1 cellular context compared by ENCODE assay signal in genomic region chr3:147361671-147362420, GRCh38.
TF ChIP-seq lines count a peak whose summit lies in the region.

No MANE protein-coding gene starts in this region.

TF ChIP-seq in H1, 55 proteins besides CTCF, POLR2A, EP300 and RAD21:
- TF ChIP-seq POLR2AphosphoS5 (IDR thresholded peaks at IDR 0.05; ENCODE audit: low read depth, low read length) (no peak), RNF2 (IDR thresholded peaks at IDR 0.05; ENCODE audit: borderline replicate concordance, low read depth, low read length, missing control alignments, poor library complexity, severe bottlenecking) (peak; percentile 68), SP1 (IDR thresholded peaks at IDR 0.05; ENCODE audit: low read depth, low read length) (0 out of 2 replicates have a peak, but pooled peaks have one; percentile 11), TCF12 (IDR thresholded peaks at IDR 0.05; ENCODE audit: low read depth, low read length) (0 out of 2 replicates have a peak, but pooled peaks have one; percentile 52), NANOG (IDR thresholded peaks at IDR 0.05; ENCODE audit: insufficient read depth, low read depth, low read length, poor library complexity, severe bottlenecking) (peak; percentile 66), FOSL1 (IDR thresholded peaks at IDR 0.05; ENCODE audit: insufficient read depth, low read depth, low read length) (no peak), HDAC2 (IDR thresholded peaks at IDR 0.05; ENCODE audit: borderline replicate concordance in 1 of 2, low read depth in 2 of 2, low read length in 2 of 2) (peak in 1 of 2 experiments; percentile 76; a peak in 1 of 4 replicates)
TF ChIP-seq in H1: peak in this region for 5.
